8 cellular contexts compared by ENCODE assay signal in the genomic region with DNA sequence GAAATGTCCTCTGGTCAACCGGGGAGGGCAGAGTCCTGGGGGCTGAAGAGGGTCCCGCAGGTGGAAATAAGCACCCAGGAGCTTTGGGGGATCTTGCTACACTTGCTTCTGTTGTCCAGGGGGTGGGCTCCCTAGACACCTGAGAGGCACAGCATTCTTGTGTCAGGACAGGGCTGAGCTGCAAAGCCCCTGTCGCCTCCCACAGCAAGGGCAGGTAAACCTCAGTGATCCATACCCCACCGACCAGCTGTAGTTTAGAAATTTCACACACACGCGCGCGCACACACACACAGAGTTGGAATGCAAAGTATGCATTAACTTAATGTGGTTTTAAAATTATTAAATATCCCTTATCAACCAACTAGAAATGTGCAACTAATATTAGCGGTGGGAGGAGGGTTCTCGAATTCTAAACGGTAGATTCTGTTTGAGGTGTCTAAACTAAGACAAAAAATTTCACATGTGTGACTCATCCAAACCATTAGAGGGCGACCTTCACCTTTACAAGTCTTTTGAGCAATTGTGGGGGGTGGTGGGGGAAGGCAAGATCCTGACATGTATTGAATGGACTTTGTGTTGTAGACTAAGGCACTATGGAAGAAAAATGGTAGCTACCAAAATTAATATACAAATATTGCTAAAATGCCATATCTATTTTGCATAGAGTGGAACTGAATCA. TPM values are rescaled to one million over a fixed set of nuclear protein-coding genes. Genes with fewer than 3 reads are reported as not detected.
DNase-seq lines count a peak whose midpoint lies in the region; FAIRE-seq and TF ChIP-seq lines count a peak whose summit lies in the region.

No MANE protein-coding gene starts in this region.

- peaks cover 8% of the 10 kb centered on the region for H3K4me1 Mint-ChIP-seq in glutamatergic neuron (ENCODE audit: low read depth, unreplicated experiment)

- no peaks in the 10 kb centered on the region for H3K9me3 Mint-ChIP-seq in glutamatergic neuron (ENCODE audit: unreplicated experiment)

- no peak overlapping the region for H3K27ac Mint-ChIP-seq in glutamatergic neuron (ENCODE audit: unreplicated experiment)

- no peak for FAIRE-seq in urothelium cell line (lab: Jason Lieb, UNC)

- DNase-seq in NCI-H1436 (lab: John Stamatoyannopoulos, UW) (peak; percentile 76), NCI-H1436 treated with DMSO at 0.1 percent for 48 hours (lab: John Stamatoyannopoulos, UW) (no peak), GM20000 (ENCODE audit: low spot score) (peak; percentile 63), HuH-7.5 (ENCODE audit: low spot score) (peak; percentile 32), SK-N-DZ (ENCODE audit: low spot score) (peak; percentile 47), glutamatergic neuron (no peak), urothelium cell line (ENCODE audit: low spot score) (peak; percentile 55)
- no peak for DNase-seq in stimulated activated naive CD4-positive, alpha-beta T cell treated with Interleukin-2 at 50 U/mL for 16 hours (lab: John Stamatoyannopoulos, UW)

- H3K36me3 Mint-ChIP-seq in glutamatergic neuron (ENCODE audit: unreplicated experiment) = no peaks in the 10 kb centered on the region

- H3K27me3 Mint-ChIP-seq in glutamatergic neuron (ENCODE audit: unreplicated experiment) = peaks cover 6% of the 10 kb centered on the region

- TF ChIP-seq CTCF in GM20000 (IDR thresholded peaks at IDR 0.05; ENCODE audit: extremely low read depth, missing control alignments) = peak; percentile 41
- no peak for TF ChIP-seq CTCF in glutamatergic neuron (IDR thresholded peaks at IDR 0.05; ENCODE audit: partially characterized antibody, unreplicated experiment)

- H3K4me3 Mint-ChIP-seq in glutamatergic neuron (ENCODE audit: unreplicated experiment) = peak overlapping the region; percentile 39

RNA-seq across cellular contexts. Expression of a gene that starts 34.3 kb away (rescaled TPM):
- not detected in 2 replicates for polyA plus RNA-seq in SK-N-DZ (2014; cell fraction: cytosol; rRNA removed)
- not detected in 2 replicates for polyA plus RNA-seq in SK-N-DZ (2014; cell fraction: nucleus; rRNA removed)
- not detected for total RNA-seq in glutamatergic neuron (ENCODE audit: unreplicated experiment)

Comparison
In these comparisons a context has a peak if more than half of its experiments do, and no peak if none do; other contexts are left out.
1. DNase-seq: peak in NCI-H1436 (single experiment), GM20000 (single experiment), HuH-7.5 (single experiment), SK-N-DZ (single experiment) and urothelium cell line (single experiment); none in NCI-H1436 treated with DMSO at 0.1 percent for 48 hours (single experiment), glutamatergic neuron (single experiment) and stimulated activated naive CD4-positive, alpha-beta T cell treated with Interleukin-2 at 50 U/mL for 16 hours (single experiment).